ENCODE assay signal across 23 cellular contexts in the genomic region with DNA sequence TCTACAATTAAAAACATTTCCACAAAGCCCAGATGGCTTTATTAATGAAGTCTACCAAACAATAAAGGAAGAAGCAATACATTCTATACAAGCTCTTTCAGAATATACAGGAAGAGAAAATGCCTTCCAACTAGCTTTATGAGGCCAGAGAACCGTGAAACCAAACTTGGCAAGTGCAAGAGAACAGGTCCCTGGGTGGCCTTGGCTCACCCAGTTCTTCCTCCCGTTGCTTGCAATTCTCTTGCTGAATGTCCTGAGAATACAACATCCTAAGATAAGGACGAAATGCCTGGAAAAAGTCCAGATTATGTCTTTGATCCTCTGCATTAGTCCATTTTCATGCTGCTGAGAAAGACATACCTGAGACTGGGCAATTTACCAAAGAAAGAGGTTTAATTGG.
DNase-seq lines count a peak whose midpoint lies in the region.
"Had no signal": no experiment of that assay in that cellular context is flagged by ENCODE, and none has a peak within 500 bp of the region (broad histone marks: within the 10 kb centered on the region; RNA-seq: fewer than 3 reads in every experiment).

No MANE protein-coding gene starts in this region.

- peak; percentile 44 for DNase-seq in HT-29 (ENCODE audit: low spot score)
- DNase-seq in NCI-H69 (lab: John Stamatoyannopoulos, UW), result peak; percentile 64
- DNase-seq in cerebellum (ENCODE audit: low spot score), result peak; percentile 50
- peak; percentile 11 for DNase-seq in pons (ENCODE audit: low spot score)
- no peak for DNase-seq in NAMALWA (ENCODE audit: low spot score)
- no peak for DNase-seq in GOT3 (lab: John Stamatoyannopoulos, UW)
- DNase-seq in NCI-H748 treated with DMSO at 0.1 percent for 48 hours (lab: John Stamatoyannopoulos, UW), result no peak
- no peak for DNase-seq in effector CD4-positive, alpha-beta T cell
- DNase-seq: activated CD4-positive, alpha-beta T cell treated with anti-CD3 and anti-CD28 coated beads for 36 hours; activated T-cell treated with anti-CD3 and anti-CD28 coated beads for 4 hours; aorta; central memory CD4-positive, alpha-beta T cell; DND-41; dorsolateral prefrontal cortex; glutamatergic neuron; kidney; NCI-H1092 treated with DMSO at 0.1 percent for 48 hours; NCI-H187 treated with DMSO at 0.1 percent for 48 hours; NCI-H526 treated with DMSO at 0.1 percent for 48 hours; pancreas; right lobe of liver; stimulated activated naive CD4-positive, alpha-beta T cell; T-helper 2 cell had no signal

Comparison
In these comparisons a context has a peak if more than half of its experiments do, and no peak if none do; other contexts are left out.
1. DNase-seq: peak in HT-29 (single experiment), NCI-H69 (single experiment), cerebellum (single experiment) and pons (single experiment); none in NAMALWA (single experiment), GOT3 (single experiment), NCI-H748 treated with DMSO at 0.1 percent for 48 hours (single experiment) and effector CD4-positive, alpha-beta T cell (single experiment).